19 cellular contexts compared by ENCODE assay signal in the genomic region with DNA sequence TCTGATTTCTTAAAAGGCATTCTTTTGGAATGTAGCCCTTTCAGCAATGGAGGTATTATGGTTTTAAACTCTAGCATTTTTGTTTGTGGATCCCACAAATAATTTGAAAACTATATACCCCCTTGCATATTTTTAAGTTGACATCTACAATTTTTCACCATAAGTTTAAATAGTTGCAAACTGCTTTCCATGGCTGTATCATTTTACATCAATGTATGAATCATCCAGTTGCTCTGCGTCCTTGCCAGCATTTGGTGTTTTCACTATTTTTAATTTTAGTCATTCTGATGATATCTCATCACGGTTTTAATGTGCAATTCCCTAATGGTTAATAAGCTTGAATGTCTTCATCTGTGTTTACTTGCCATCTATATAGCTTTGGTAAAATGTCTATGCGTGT. TPM values are rescaled to one million over a fixed set of nuclear protein-coding genes. Genes with fewer than 3 reads are reported as not detected.
DNase-seq lines count a peak whose midpoint lies in the region; ATAC-seq and TF ChIP-seq lines count a peak whose summit lies in the region.
"Had no signal": no experiment of that assay in that cellular context is flagged by ENCODE, and none has a peak within 500 bp of the region (broad histone marks: within the 10 kb centered on the region; RNA-seq: fewer than 3 reads in every experiment).

No MANE protein-coding gene starts in this region.

- no peaks in the 10 kb centered on the region for H4K20me1 ChIP-seq in GM23248 (ENCODE audit: insufficient read depth)

- peaks cover 36% of the 10 kb centered on the region for H3K4me1 Mint-ChIP-seq in activated T-helper 17 cell treated with anti-CD3 and anti-CD28 coated beads, Interleukin-2, amount 50 U/mL, for 72 hours

- H3K9ac ChIP-seq in GM23248 = no peak overlapping the region

- no peaks in the 10 kb centered on the region for H3K9me3 Mint-ChIP-seq in activated T-helper 17 cell treated with anti-CD3 and anti-CD28 coated beads, Interleukin-2, amount 50 U/mL, for 72 hours
- H3K9me3 Mint-ChIP-seq: GM23338; mesothelial cell of epicardium; natural killer cell treated with Interleukin-12 subunit alpha and Interleukin-12 subunit beta and Interleukin-15 and Interleukin-18, amount 100 ng/mL, for 72 hours; stimulated activated memory B cell treated with anti-CD40 and anti-IgM and Interleukin-4, amounts not matched to agents 10 μg/mL and 1 μg/mL and 100 μg/mL, for 72 hours had no signal

- H3K4me3 ChIP-seq in AG10803 (ENCODE audit: low read length) = no peak overlapping the region
- H3K4me3 ChIP-seq in GM23248 = no peak overlapping the region
- H3K4me3 ChIP-seq: GM23338, pancreas, SK-N-MC had no signal

- peaks cover 38% of the 10 kb centered on the region for H3K4me1 ChIP-seq in GM23248 (ENCODE audit: insufficient read depth)

- H3K4me2 ChIP-seq in GM23248 (ENCODE audit: unreplicated experiment) = peak overlapping the region; percentile 38
- H3K4me2 ChIP-seq: GM23338 had no signal

- H3K36me3 ChIP-seq in GM23248 (ENCODE audit: low read depth) = no peaks in the 10 kb centered on the region
- H3K36me3 ChIP-seq: pancreas had no signal

- peaks cover 10% of the 10 kb centered on the region for H3F3A ChIP-seq in GM23248 (ENCODE audit: insufficient read depth)

- no peaks in the 10 kb centered on the region for H3K9me3 ChIP-seq in GM23248 (ENCODE audit: low read depth)
- H3K9me3 ChIP-seq: pancreas had no signal

- H3K27ac ChIP-seq in GM23248 = peak overlapping the region; percentile 32
- H3K27ac ChIP-seq: pancreas, SK-N-MC had no signal

- DNase-seq in AG10803 (ENCODE audit: low read depth) = peak; percentile 72
- peak; percentile 80 for DNase-seq in GM23248
- peak; percentile 46 for DNase-seq in fibroblast of gingiva (ENCODE audit: low read depth)
- DNase-seq in activated CD4-positive, alpha-beta T cell treated with anti-CD3 and anti-CD28 coated beads for 1 hour = no peak
- no peak for DNase-seq in NCI-H1417 treated with DMSO at 0.1 percent for 48 hours (lab: John Stamatoyannopoulos, UW)
- DNase-seq in posterior cingulate gyrus = no peak
- DNase-seq: anterior cingulate cortex, DMS79, pancreas, T1000 had no signal

- H3K4me3 Mint-ChIP-seq in activated T-helper 17 cell treated with anti-CD3 and anti-CD28 coated beads, Interleukin-2, amount 50 U/mL, for 72 hours = peak overlapping the region; percentile 13
- H3K4me3 Mint-ChIP-seq: GM23338; mesothelial cell of epicardium; natural killer cell treated with Interleukin-12 subunit alpha and Interleukin-12 subunit beta and Interleukin-15 and Interleukin-18, amount 100 ng/mL, for 72 hours; stimulated activated memory B cell treated with anti-CD40 and anti-IgM and Interleukin-4, amounts not matched to agents 10 μg/mL and 1 μg/mL and 100 μg/mL, for 72 hours had no signal

- TF ChIP-seq CTCF in AG10803 (conservative IDR thresholded peaks at IDR 0.05; ENCODE audit: low read length) = no peak

- in situ Hi-C loops in GM23248 (cut with MboI) = no loop called here

- no peak overlapping the region for H2AFZ ChIP-seq in GM23248
- H2AFZ ChIP-seq: GM23338 had no signal

- WGBS in GM23248 (ENCODE audit: low coverage in 1 of 2, low lambda C conversion rate in 2 of 2, missing lambda C conversion rate in 2 of 2), 2 experiments = 20 to 24% methylated on average over 3 of the region's 3 CpGs

- intact Hi-C loops in posterior cingulate gyrus (cut with DNase I) = no loop called here

- H3K27me3 Mint-ChIP-seq in activated T-helper 17 cell treated with anti-CD3 and anti-CD28 coated beads, Interleukin-2, amount 50 U/mL, for 72 hours = no peaks in the 10 kb centered on the region
- H3K27me3 Mint-ChIP-seq: natural killer cell treated with Interleukin-12 subunit alpha and Interleukin-12 subunit beta and Interleukin-15 and Interleukin-18, amount 100 ng/mL, for 72 hours; stimulated activated memory B cell treated with anti-CD40 and anti-IgM and Interleukin-4, amounts not matched to agents 10 μg/mL and 1 μg/mL and 100 μg/mL, for 72 hours had no signal

- no peaks in the 10 kb centered on the region for H3K9me2 ChIP-seq in GM23248 (ENCODE audit: insufficient read depth)

- ATAC-seq in activated T-helper 17 cell treated with anti-CD3 and anti-CD28 coated beads, Interleukin-2, amount 50 U/mL, for 72 hours (replicated peaks) = peak; percentile 47
- no peak for ATAC-seq in HG02885 (IDR thresholded peaks at IDR 0.05; ENCODE audit: poor library complexity, unreplicated experiment)
- ATAC-seq: GM23338; natural killer cell treated with Interleukin-12 subunit alpha and Interleukin-12 subunit beta and Interleukin-15 and Interleukin-18, amount 100 ng/mL, for 72 hours; Panc1; pancreas; sciatic nerve; stimulated activated memory B cell treated with anti-CD40 and anti-IgM and Interleukin-4, amounts not matched to agents 10 μg/mL and 1 μg/mL and 100 μg/mL, for 72 hours had no signal

- H3K36me3 Mint-ChIP-seq in activated T-helper 17 cell treated with anti-CD3 and anti-CD28 coated beads, Interleukin-2, amount 50 U/mL, for 72 hours (ENCODE audit: low read depth) = no peaks in the 10 kb centered on the region
- H3K36me3 Mint-ChIP-seq: mesothelial cell of epicardium; natural killer cell treated with Interleukin-12 subunit alpha and Interleukin-12 subunit beta and Interleukin-15 and Interleukin-18, amount 100 ng/mL, for 72 hours had no signal

- H3K79me2 ChIP-seq in GM23248 (ENCODE audit: insufficient read depth) = peaks cover 78% of the 10 kb centered on the region

- H3K27ac Mint-ChIP-seq in activated T-helper 17 cell treated with anti-CD3 and anti-CD28 coated beads, Interleukin-2, amount 50 U/mL, for 72 hours = no peak overlapping the region
- H3K27ac Mint-ChIP-seq: GM23338; mesothelial cell of epicardium; natural killer cell treated with Interleukin-12 subunit alpha and Interleukin-12 subunit beta and Interleukin-15 and Interleukin-18, amount 100 ng/mL, for 72 hours; stimulated activated memory B cell treated with anti-CD40 and anti-IgM and Interleukin-4, amounts not matched to agents 10 μg/mL and 1 μg/mL and 100 μg/mL, for 72 hours had no signal

- no peaks in the 10 kb centered on the region for H3K27me3 ChIP-seq in GM23248 (replicated peaks; ENCODE audit: insufficient read depth)
- H3K27me3 ChIP-seq: pancreas had no signal

RNA-seq across cellular contexts. Expression of gene DIPK1A, which starts 20.7 kb away (rescaled TPM):
- total RNA-seq in GM23248 (2014; rRNA removed; shearing (Covaris generic)) = 22.3 and 26.6 TPM in 2 replicates
- 49.6 and 51.6 TPM in 2 replicates for polyA plus RNA-seq in GM23248 (2016; fragmentation: Nextera tagmentation; extraction: Ambion mirVana)
- total RNA-seq in activated T-helper 17 cell treated with anti-CD3 and anti-CD28 coated beads, Interleukin-2, amount 50 U/mL, for 72 hours = 1 to 10 TPM; 6.5 to 8.6 TPM

Comparison
In these comparisons a context has a peak if more than half of its experiments do, and no peak if none do; other contexts are left out.
1. DNase-seq: peak in AG10803 (single experiment), GM23248 (single experiment) and fibroblast of gingiva (single experiment); none in activated CD4-positive, alpha-beta T cell treated with anti-CD3 and anti-CD28 coated beads for 1 hour (single experiment), NCI-H1417 treated with DMSO at 0.1 percent for 48 hours (single experiment) and posterior cingulate gyrus (0 of 10).